Comparison of ENCODE assay signal across 1 cellular context in the genomic region with DNA sequence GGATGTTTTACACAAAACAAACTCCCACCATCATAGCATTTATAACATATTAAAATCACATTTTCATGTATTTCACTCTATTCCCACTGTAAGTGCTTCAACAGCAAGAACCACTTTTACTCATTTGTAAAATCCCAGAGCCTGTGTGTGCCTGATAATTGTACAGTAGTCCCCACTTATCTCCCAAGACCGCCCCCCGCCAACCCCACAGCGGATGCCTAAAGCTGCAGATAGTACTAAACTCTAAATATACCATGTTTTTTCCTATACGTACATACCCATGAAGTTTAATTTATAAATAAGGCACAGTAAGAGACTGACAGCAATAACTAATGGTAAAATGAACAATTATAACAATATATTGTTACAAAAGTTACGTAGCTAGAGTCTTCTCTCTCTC.
TF ChIP-seq lines count a peak whose summit lies in the region.

No MANE protein-coding gene starts in this region.

TF ChIP-seq in K562, 482 proteins besides CTCF, POLR2A, EP300 and RAD21 (continued from another document):
- TF ChIP-seq, protein P1, sequence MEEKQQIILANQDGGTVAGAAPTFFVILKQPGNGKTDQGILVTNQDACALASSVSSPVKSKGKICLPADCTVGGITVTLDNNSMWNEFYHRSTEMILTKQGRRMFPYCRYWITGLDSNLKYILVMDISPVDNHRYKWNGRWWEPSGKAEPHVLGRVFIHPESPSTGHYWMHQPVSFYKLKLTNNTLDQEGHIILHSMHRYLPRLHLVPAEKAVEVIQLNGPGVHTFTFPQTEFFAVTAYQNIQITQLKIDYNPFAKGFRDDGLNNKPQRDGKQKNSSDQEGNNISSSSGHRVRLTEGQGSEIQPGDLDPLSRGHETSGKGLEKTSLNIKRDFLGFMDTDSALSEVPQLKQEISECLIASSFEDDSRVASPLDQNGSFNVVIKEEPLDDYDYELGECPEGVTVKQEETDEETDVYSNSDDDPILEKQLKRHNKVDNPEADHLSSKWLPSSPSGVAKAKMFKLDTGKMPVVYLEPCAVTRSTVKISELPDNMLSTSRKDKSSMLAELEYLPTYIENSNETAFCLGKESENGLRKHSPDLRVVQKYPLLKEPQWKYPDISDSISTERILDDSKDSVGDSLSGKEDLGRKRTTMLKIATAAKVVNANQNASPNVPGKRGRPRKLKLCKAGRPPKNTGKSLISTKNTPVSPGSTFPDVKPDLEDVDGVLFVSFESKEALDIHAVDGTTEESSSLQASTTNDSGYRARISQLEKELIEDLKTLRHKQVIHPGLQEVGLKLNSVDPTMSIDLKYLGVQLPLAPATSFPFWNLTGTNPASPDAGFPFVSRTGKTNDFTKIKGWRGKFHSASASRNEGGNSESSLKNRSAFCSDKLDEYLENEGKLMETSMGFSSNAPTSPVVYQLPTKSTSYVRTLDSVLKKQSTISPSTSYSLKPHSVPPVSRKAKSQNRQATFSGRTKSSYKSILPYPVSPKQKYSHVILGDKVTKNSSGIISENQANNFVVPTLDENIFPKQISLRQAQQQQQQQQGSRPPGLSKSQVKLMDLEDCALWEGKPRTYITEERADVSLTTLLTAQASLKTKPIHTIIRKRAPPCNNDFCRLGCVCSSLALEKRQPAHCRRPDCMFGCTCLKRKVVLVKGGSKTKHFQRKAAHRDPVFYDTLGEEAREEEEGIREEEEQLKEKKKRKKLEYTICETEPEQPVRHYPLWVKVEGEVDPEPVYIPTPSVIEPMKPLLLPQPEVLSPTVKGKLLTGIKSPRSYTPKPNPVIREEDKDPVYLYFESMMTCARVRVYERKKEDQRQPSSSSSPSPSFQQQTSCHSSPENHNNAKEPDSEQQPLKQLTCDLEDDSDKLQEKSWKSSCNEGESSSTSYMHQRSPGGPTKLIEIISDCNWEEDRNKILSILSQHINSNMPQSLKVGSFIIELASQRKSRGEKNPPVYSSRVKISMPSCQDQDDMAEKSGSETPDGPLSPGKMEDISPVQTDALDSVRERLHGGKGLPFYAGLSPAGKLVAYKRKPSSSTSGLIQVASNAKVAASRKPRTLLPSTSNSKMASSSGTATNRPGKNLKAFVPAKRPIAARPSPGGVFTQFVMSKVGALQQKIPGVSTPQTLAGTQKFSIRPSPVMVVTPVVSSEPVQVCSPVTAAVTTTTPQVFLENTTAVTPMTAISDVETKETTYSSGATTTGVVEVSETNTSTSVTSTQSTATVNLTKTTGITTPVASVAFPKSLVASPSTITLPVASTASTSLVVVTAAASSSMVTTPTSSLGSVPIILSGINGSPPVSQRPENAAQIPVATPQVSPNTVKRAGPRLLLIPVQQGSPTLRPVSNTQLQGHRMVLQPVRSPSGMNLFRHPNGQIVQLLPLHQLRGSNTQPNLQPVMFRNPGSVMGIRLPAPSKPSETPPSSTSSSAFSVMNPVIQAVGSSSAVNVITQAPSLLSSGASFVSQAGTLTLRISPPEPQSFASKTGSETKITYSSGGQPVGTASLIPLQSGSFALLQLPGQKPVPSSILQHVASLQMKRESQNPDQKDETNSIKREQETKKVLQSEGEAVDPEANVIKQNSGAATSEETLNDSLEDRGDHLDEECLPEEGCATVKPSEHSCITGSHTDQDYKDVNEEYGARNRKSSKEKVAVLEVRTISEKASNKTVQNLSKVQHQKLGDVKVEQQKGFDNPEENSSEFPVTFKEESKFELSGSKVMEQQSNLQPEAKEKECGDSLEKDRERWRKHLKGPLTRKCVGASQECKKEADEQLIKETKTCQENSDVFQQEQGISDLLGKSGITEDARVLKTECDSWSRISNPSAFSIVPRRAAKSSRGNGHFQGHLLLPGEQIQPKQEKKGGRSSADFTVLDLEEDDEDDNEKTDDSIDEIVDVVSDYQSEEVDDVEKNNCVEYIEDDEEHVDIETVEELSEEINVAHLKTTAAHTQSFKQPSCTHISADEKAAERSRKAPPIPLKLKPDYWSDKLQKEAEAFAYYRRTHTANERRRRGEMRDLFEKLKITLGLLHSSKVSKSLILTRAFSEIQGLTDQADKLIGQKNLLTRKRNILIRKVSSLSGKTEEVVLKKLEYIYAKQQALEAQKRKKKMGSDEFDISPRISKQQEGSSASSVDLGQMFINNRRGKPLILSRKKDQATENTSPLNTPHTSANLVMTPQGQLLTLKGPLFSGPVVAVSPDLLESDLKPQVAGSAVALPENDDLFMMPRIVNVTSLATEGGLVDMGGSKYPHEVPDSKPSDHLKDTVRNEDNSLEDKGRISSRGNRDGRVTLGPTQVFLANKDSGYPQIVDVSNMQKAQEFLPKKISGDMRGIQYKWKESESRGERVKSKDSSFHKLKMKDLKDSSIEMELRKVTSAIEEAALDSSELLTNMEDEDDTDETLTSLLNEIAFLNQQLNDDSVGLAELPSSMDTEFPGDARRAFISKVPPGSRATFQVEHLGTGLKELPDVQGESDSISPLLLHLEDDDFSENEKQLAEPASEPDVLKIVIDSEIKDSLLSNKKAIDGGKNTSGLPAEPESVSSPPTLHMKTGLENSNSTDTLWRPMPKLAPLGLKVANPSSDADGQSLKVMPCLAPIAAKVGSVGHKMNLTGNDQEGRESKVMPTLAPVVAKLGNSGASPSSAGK (IDR thresholded peaks at IDR 0.05) = no peak
- TF ChIP-seq PTBP1 (IDR thresholded peaks at IDR 0.05; ENCODE audit: low read depth, low read length) (no peak), MXI1 (IDR thresholded peaks at IDR 0.05; ENCODE audit: low read depth, low read length) (no peak), BDP1 (IDR thresholded peaks at IDR 0.05; ENCODE audit: insufficient read depth, insufficient read length) (no peak), E2F3 (CRISPR knock-in tag; IDR thresholded peaks at IDR 0.05) (no peak), TSC22D4 (tag; IDR thresholded peaks at IDR 0.05) (no peak), ZNF239 (CRISPR knock-in tag; IDR thresholded peaks at IDR 0.05) (no peak), TAF15 (IDR thresholded peaks at IDR 0.05; ENCODE audit: low read depth, low read length) (no peak), ZNF146 (CRISPR knock-in tag; IDR thresholded peaks at IDR 0.05; ENCODE audit: unreplicated experiment) (no peak), ZNF780A (CRISPR knock-in tag; IDR thresholded peaks at IDR 0.05) (no peak), MCM5 (IDR thresholded peaks at IDR 0.05; ENCODE audit: low read depth) (no peak), ZEB2 (IDR thresholded peaks at IDR 0.05) (no peak), U2AF2 (optimal IDR thresholded peaks at IDR 0.05; ENCODE audit: low read depth, low read length) (no peak), NR2F6 (CRISPR knock-in tag; IDR thresholded peaks at IDR 0.05) (no peak), ZC3H8 (IDR thresholded peaks at IDR 0.05) (no peak), POLR2AphosphoS2 (IDR thresholded peaks at IDR 0.05; ENCODE audit: low read length) (no peak), SAFB2 (IDR thresholded peaks at IDR 0.05; ENCODE audit: borderline replicate concordance, low read depth, low read length, severe bottlenecking) (no peak), RB1 (IDR thresholded peaks at IDR 0.05; ENCODE audit: low read depth) (no peak), DIDO1 (tag; IDR thresholded peaks at IDR 0.05; ENCODE audit: low read depth) (no peak), ZNF140 (CRISPR knock-in tag; IDR thresholded peaks at IDR 0.05) (no peak), STAT5A (IDR thresholded peaks at IDR 0.05; ENCODE audit: borderline replicate concordance, low read length) (peak; percentile 53; the same call in 1 of the 2 replicates), ZNF79 (CRISPR knock-in tag; IDR thresholded peaks at IDR 0.05; ENCODE audit: low read depth) (no peak), XRCC4 (IDR thresholded peaks at IDR 0.05; ENCODE audit: extremely low read depth, insufficient read depth, insufficient read length) (no peak), CREBBP (IDR thresholded peaks at IDR 0.05; ENCODE audit: low read depth, low read length) (no peak), ZNF124 (CRISPR knock-in tag; IDR thresholded peaks at IDR 0.05) (no peak), MEIS2 (IDR thresholded peaks at IDR 0.05; ENCODE audit: partially characterized antibody) (no peak), ELF2 (CRISPR knock-in tag; IDR thresholded peaks at IDR 0.05) (no peak), CAMTA2 (CRISPR knock-in tag; conservative IDR thresholded peaks at IDR 0.05) (no peak)
- TF ChIP-seq, protein P2, sequence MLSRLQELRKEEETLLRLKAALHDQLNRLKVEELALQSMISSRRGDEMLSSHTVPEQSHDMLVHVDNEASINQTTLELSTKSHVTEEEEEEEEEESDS (CRISPR knock-in tag; IDR thresholded peaks at IDR 0.05) = no peak
- TF ChIP-seq, protein P3, sequence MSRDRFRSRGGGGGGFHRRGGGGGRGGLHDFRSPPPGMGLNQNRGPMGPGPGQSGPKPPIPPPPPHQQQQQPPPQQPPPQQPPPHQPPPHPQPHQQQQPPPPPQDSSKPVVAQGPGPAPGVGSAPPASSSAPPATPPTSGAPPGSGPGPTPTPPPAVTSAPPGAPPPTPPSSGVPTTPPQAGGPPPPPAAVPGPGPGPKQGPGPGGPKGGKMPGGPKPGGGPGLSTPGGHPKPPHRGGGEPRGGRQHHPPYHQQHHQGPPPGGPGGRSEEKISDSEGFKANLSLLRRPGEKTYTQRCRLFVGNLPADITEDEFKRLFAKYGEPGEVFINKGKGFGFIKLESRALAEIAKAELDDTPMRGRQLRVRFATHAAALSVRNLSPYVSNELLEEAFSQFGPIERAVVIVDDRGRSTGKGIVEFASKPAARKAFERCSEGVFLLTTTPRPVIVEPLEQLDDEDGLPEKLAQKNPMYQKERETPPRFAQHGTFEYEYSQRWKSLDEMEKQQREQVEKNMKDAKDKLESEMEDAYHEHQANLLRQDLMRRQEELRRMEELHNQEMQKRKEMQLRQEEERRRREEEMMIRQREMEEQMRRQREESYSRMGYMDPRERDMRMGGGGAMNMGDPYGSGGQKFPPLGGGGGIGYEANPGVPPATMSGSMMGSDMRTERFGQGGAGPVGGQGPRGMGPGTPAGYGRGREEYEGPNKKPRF (IDR thresholded peaks at IDR 0.05; ENCODE audit: low read depth, low read length) = no peak
- TF ChIP-seq, protein P4, sequence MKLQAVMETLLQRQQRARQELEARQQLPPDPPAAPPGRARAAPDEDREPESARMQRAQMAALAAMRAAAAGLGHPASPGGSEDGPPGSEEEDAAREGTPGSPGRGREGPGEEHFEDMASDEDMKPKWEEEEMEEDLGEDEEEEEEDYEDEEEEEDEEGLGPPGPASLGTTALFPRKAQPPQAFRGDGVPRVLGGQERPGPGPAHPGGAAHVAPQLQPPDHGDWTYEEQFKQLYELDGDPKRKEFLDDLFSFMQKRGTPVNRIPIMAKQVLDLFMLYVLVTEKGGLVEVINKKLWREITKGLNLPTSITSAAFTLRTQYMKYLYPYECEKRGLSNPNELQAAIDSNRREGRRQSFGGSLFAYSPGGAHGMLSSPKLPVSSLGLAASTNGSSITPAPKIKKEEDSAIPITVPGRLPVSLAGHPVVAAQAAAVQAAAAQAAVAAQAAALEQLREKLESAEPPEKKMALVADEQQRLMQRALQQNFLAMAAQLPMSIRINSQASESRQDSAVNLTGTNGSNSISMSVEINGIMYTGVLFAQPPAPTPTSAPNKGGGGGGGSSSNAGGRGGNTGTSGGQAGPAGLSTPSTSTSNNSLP (IDR thresholded peaks at IDR 0.05; ENCODE audit: borderline replicate concordance, low read depth, low read length) = 0 out of 2 replicates have a peak, but pooled peaks have one; percentile 43
- TF ChIP-seq, protein P5, sequence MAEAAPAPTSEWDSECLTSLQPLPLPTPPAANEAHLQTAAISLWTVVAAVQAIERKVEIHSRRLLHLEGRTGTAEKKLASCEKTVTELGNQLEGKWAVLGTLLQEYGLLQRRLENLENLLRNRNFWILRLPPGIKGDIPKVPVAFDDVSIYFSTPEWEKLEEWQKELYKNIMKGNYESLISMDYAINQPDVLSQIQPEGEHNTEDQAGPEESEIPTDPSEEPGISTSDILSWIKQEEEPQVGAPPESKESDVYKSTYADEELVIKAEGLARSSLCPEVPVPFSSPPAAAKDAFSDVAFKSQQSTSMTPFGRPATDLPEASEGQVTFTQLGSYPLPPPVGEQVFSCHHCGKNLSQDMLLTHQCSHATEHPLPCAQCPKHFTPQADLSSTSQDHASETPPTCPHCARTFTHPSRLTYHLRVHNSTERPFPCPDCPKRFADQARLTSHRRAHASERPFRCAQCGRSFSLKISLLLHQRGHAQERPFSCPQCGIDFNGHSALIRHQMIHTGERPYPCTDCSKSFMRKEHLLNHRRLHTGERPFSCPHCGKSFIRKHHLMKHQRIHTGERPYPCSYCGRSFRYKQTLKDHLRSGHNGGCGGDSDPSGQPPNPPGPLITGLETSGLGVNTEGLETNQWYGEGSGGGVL (CRISPR knock-in tag; IDR thresholded peaks at IDR 0.05) = no peak
- TF ChIP-seq, protein P6, sequence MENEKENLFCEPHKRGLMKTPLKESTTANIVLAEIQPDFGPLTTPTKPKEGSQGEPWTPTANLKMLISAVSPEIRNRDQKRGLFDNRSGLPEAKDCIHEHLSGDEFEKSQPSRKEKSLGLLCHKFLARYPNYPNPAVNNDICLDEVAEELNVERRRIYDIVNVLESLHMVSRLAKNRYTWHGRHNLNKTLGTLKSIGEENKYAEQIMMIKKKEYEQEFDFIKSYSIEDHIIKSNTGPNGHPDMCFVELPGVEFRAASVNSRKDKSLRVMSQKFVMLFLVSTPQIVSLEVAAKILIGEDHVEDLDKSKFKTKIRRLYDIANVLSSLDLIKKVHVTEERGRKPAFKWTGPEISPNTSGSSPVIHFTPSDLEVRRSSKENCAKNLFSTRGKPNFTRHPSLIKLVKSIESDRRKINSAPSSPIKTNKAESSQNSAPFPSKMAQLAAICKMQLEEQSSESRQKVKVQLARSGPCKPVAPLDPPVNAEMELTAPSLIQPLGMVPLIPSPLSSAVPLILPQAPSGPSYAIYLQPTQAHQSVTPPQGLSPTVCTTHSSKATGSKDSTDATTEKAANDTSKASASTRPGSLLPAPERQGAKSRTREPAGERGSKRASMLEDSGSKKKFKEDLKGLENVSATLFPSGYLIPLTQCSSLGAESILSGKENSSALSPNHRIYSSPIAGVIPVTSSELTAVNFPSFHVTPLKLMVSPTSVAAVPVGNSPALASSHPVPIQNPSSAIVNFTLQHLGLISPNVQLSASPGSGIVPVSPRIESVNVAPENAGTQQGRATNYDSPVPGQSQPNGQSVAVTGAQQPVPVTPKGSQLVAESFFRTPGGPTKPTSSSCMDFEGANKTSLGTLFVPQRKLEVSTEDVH (IDR thresholded peaks at IDR 0.05; ENCODE audit: low read depth, partially characterized antibody) = no peak
- TF ChIP-seq, protein P7, sequence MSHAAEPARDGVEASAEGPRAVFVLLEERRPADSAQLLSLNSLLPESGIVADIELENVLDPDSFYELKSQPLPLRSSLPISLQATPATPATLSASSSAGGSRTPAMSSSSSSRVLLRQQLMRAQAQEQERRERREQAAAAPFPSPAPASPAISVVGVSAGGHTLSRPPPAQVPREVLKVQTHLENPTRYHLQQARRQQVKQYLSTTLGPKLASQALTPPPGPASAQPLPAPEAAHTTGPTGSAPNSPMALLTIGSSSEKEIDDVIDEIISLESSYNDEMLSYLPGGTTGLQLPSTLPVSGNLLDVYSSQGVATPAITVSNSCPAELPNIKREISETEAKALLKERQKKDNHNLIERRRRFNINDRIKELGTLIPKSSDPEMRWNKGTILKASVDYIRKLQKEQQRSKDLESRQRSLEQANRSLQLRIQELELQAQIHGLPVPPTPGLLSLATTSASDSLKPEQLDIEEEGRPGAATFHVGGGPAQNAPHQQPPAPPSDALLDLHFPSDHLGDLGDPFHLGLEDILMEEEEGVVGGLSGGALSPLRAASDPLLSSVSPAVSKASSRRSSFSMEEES (CRISPR knock-in tag; IDR thresholded peaks at IDR 0.05) = no peak
